In genomic region chr17:39927101-39927927, GRCh38 we compare ENCODE assay signal across 8 cellular contexts. TPM values are rescaled to one million over a fixed set of nuclear protein-coding genes. Genes with fewer than 3 reads are reported as not detected.
DNase-seq lines count a peak whose midpoint lies in the region; ATAC-seq and TF ChIP-seq lines count a peak whose summit lies in the region.

Gene LRRC3C (plus strand): TSS chr17:39927732. CDS start chr17:39941524, 13,792 bp downstream.
Gene ORMDL3 (minus strand): TSS chr17:39927601. CDS start chr17:39924203, 3,398 bp downstream.

- intact Hi-C loops in heart right ventricle (cut with DNase I) (loop anchor here in 3 of 10 donors (2.0 kb wide), 2 partner anchors 25 to 53 kb away; partner anchors contain the start of gene PSMD3 (in 2 of the 3)), posterior cingulate gyrus (cut with DNase I) (loop anchor here (10.0 kb wide), 1 partner anchor 173 kb away; no protein-coding TSS in a partner anchor)

- H3K27me3 Mint-ChIP-seq in T-cell: no peaks in the 10 kb centered on the region

- no peaks in the 10 kb centered on the region for H3K9me3 Mint-ChIP-seq in T-cell

- TF ChIP-seq POLR2A in upper lobe of left lung (IDR thresholded peaks at IDR 0.05): peak in 3 of 4 donors; percentile 59 to 90 (median 68)

- H3K4me1 Mint-ChIP-seq in T-cell: peaks cover 50 to 56% (median 51%) of the 10 kb centered on the region in 3 donors

- POLR2A ChIA-PET in T-cell (lab: Charles Lee): no interaction called here

- CTCF ChIA-PET in T-cell (lab: Charles Lee): interaction anchor here in 1 of 2 donors (1.0 to 1.3 kb wide), 4 partner anchors 53 to 306 kb away, joined by 3 to 4 read pairs (median 3); partner anchors contain the start of gene PSMD3

- H3K36me3 Mint-ChIP-seq in T-cell: peaks cover 14% of the 10 kb centered on the region

- WGBS in heart right ventricle, 2 donors: 1% methylated on average over 70 to 72 of the region's 72 CpGs
- WGBS in upper lobe of left lung, 2 donors: 0% methylated on average over 23 to 61 of the region's 72 CpGs

- H3K9me3 ChIP-seq in heart right ventricle (no peaks in the 10 kb centered on the region), upper lobe of left lung (no peaks in the 10 kb centered on the region)

- H3K27ac Mint-ChIP-seq in T-cell: peak within 1 kb of the TSS; percentile 96 to 98

- ATAC-seq in HG02798 (IDR thresholded peaks at IDR 0.05; ENCODE audit: poor library complexity, unreplicated experiment) (peak; percentile 90), T-cell (replicated peaks in 1 of 4) (peak; percentile 79 to 86 (median 84)), heart right ventricle (peak; percentile 87 to 95 (median 92)), upper lobe of left lung (ENCODE audit: low FRiP score in 2 of 2) (peak; percentile 93 to 97)

- peak in 1 of 4 donors; percentile 44 for TF ChIP-seq EP300 in upper lobe of left lung (IDR thresholded peaks at IDR 0.05)

- H3K4me1 ChIP-seq in heart right ventricle (peaks cover 6 to 71% (median 58%) of the 10 kb centered on the region in 9 donors), upper lobe of left lung (peaks cover 34 to 58% (median 48%) of the 10 kb centered on the region in 4 donors)

- H3K36me3 ChIP-seq in heart right ventricle: peaks cover 0 to 20% (median 16%) of the 10 kb centered on the region in 9 donors
- H3K36me3 ChIP-seq in upper lobe of left lung: peaks cover 9 to 19% (median 17%) of the 10 kb centered on the region in 4 donors

- peak within 1 kb of the TSS; percentile 90 to 99 (median 97) for H3K4me3 Mint-ChIP-seq in T-cell

- TF ChIP-seq CTCF in GM12865 (IDR thresholded peaks at IDR 0.05; ENCODE audit: insufficient read depth, low read depth, low read length, missing control alignments): no peak
- no peak for TF ChIP-seq CTCF in heart right ventricle (IDR thresholded peaks at IDR 0.05)
- TF ChIP-seq CTCF in upper lobe of left lung (IDR thresholded peaks at IDR 0.05): peak in 1 of 6 experiments; percentile 12

- DNase-seq in GM12865 (ENCODE audit: low read depth) (peak; percentile 94), NCI-H146 (lab: John Stamatoyannopoulos, UW) (peak; percentile 88), T-cell (peak; percentile 77 to 92 (median 87)), amniotic epithelial cell (ENCODE audit: low read depth) (peak; percentile 84), heart right ventricle (peak; percentile 95), posterior cingulate gyrus (peak; percentile 87 to 99 (median 92)), upper lobe of left lung (peak; percentile 94 to 99)

- H3K4me3 ChIP-seq in GM12865 (ENCODE audit: low read depth, low read length): peak within 1 kb of the TSS; percentile 87
- peak within 1 kb of the TSS; percentile 50 to 85 (median 72) for H3K4me3 ChIP-seq in heart right ventricle
- peak within 1 kb of the TSS; percentile 72 to 95 (median 84) for H3K4me3 ChIP-seq in upper lobe of left lung

- H3K27ac ChIP-seq in heart right ventricle (peak within 1 kb of the TSS; percentile 85 to 98 (median 92)), upper lobe of left lung (peak within 1 kb of the TSS; percentile 87 to 95 (median 90))

- H3K27me3 ChIP-seq in heart right ventricle (no peaks in the 10 kb centered on the region), upper lobe of left lung (no peaks in the 10 kb centered on the region)

RNA-seq across cellular contexts. Expression of gene LRRC3C, which starts in this region (rescaled TPM):
- total RNA-seq in T-cell (not detected), heart right ventricle (not detected), upper lobe of left lung (not detected)
- not detected for polyA plus RNA-seq in heart right ventricle

RNA-seq across cellular contexts. Expression of gene ORMDL3, which starts in this region (rescaled TPM):
- total RNA-seq in T-cell: 100 to 1,000 TPM in 4 of 5 donors, 10 to 100 TPM in 1; 88.3 to 164 (median 124) TPM
- 10 to 100 TPM; 33.5 to 94.3 (median 66.8) TPM for total RNA-seq in heart right ventricle
- polyA plus RNA-seq in heart right ventricle: 10 to 100 TPM; 51.4 to 56.3 TPM
- 10 to 100 TPM; 69.9 to 99.6 (median 82.7) TPM for total RNA-seq in upper lobe of left lung

Comparison
In these comparisons a context has a peak if more than half of its experiments do, and no peak if none do; other contexts are left out.
1. Peak in every context shown above with its lines: DNase-seq, ATAC-seq, H3K4me3 ChIP-seq and H3K27ac ChIP-seq.